Comparison of ENCODE assay signal across 21 cellular contexts in the genomic region with DNA sequence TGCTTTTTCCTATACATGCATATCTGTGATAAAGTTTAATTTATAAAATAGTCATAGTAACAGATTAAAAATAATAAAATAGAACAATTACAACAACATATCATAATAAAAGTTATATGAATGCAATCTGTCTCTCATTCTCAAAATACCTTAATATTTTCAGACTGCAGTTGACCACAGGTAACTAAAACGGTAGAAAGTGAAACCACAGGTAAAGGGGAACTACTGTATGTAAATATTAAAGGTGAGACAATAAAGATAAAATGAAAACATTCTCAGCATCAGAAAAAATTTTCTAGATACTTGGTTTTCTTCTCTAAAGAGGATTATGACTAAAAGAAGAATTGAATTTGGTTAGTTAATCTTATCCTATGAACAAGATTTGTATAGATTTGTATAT. TPM values are rescaled to one million over a fixed set of nuclear protein-coding genes. Genes with fewer than 3 reads are reported as not detected.
A peak's percentile ranks its signal among the peaks of the same experiment; 100 is the strongest.
DNase-seq lines count a peak whose midpoint lies in the region; ATAC-seq lines count a peak whose summit lies in the region.
"Had no signal": no experiment of that assay in that cellular context is flagged by ENCODE, and none has a peak within 500 bp of the region (broad histone marks: within the 10 kb centered on the region; RNA-seq: fewer than 3 reads in every experiment).

No MANE protein-coding gene starts in this region.

- no peaks in the 10 kb centered on the region for H3K9me3 Mint-ChIP-seq in activated CD4-positive, alpha-beta T cell treated with anti-CD3 and anti-CD28 coated beads, Interleukin-2, amount 10 ng/mL, durations not matched to agents 7 days and 5 days
- H3K9me3 Mint-ChIP-seq: CD4-positive, CD25-positive, alpha-beta regulatory T cell had no signal

- DNase-seq in DMS53 (lab: John Stamatoyannopoulos, UW), result peak; percentile 26
- DNase-seq in Karpas-422, result no peak
- peak; percentile 21 for DNase-seq in RPMI8226
- DNase-seq in left colon, result no peak
- DNase-seq in NCI-H187 treated with DMSO at 0.1 percent for 48 hours (lab: John Stamatoyannopoulos, UW), result no peak
- DNase-seq in activated CD4-positive, alpha-beta T cell treated with anti-CD3 and anti-CD28 coated beads, Interleukin-2, amount 10 ng/mL, durations not matched to agents 7 days and 5 days, result no peak
- no peak for DNase-seq in epidermal melanocyte (ENCODE audit: insufficient read length, low spot score)
- DNase-seq: Calu3; CD4-positive, CD25-positive, alpha-beta regulatory T cell; DMS79; H7; MV-4-11; NCI-H1417; NCI-H1930; NCI-H2171; NCI-H446; NCI-H748 treated with DMSO at 0.1 percent for 48 hours; SHP77 treated with DMSO at 0.1 percent for 48 hours; T-helper 17 cell had no signal

- H3K27me3 Mint-ChIP-seq in activated CD4-positive, alpha-beta T cell treated with anti-CD3 and anti-CD28 coated beads, Interleukin-2, amount 10 ng/mL, durations not matched to agents 7 days and 5 days, result no peaks in the 10 kb centered on the region
- H3K27me3 Mint-ChIP-seq: CD4-positive, CD25-positive, alpha-beta regulatory T cell; T-helper 17 cell had no signal

- H3K4me3 ChIP-seq in Karpas-422 (ENCODE audit: low read length), result no peak overlapping the region

- H3K79me2 ChIP-seq in Karpas-422 (ENCODE audit: low read length), result peaks cover 62% of the 10 kb centered on the region

- intact Hi-C loops in left colon (cut with DNase I, micrococcal nuclease), result no loop called here

- peaks cover 58% of the 10 kb centered on the region for H3K4me1 ChIP-seq in Karpas-422 (ENCODE audit: low read length)

- no peaks in the 10 kb centered on the region for H3K27me3 ChIP-seq in Karpas-422 (ENCODE audit: low read length)

- POLR2A ChIA-PET in activated CD4-positive, alpha-beta T cell treated with anti-CD3 and anti-CD28 coated beads, Interleukin-2, amount 10 ng/mL, durations not matched to agents 7 days and 5 days (lab: Charles Lee), result no interaction called here

- ATAC-seq in left colon (peak; percentile 35), GM18861 (IDR thresholded peaks at IDR 0.05; ENCODE audit: unreplicated experiment) (no peak)
- ATAC-seq: Panc1, T-helper 17 cell had no signal

- CTCF ChIA-PET in activated CD4-positive, alpha-beta T cell treated with anti-CD3 and anti-CD28 coated beads, Interleukin-2, amount 10 ng/mL, durations not matched to agents 7 days and 5 days (lab: Charles Lee), result no interaction called here

- H3K4me2 ChIP-seq in Karpas-422 (ENCODE audit: low read depth, low read length, poor library complexity, severe bottlenecking), result peak overlapping the region; percentile 57

- peak overlapping the region; percentile 51 for H3K27ac ChIP-seq in Karpas-422 (ENCODE audit: low read length)

- H3K9me2 ChIP-seq in Karpas-422 (replicated peaks; ENCODE audit: insufficient read depth, low read length), result no peaks in the 10 kb centered on the region

- H3K4me1 Mint-ChIP-seq in activated CD4-positive, alpha-beta T cell treated with anti-CD3 and anti-CD28 coated beads, Interleukin-2, amount 10 ng/mL, durations not matched to agents 7 days and 5 days, result peaks cover 19% of the 10 kb centered on the region

- H3K27ac Mint-ChIP-seq in activated CD4-positive, alpha-beta T cell treated with anti-CD3 and anti-CD28 coated beads, Interleukin-2, amount 10 ng/mL, durations not matched to agents 7 days and 5 days, result no peak overlapping the region
- H3K27ac Mint-ChIP-seq: CD4-positive, CD25-positive, alpha-beta regulatory T cell; T-helper 17 cell had no signal

- H3K9ac ChIP-seq in Karpas-422 (ENCODE audit: low read length), result no peak overlapping the region

- no peaks in the 10 kb centered on the region for H4K20me1 ChIP-seq in Karpas-422 (ENCODE audit: insufficient read depth, low read depth, low read length)

- H2AFZ ChIP-seq in Karpas-422 (ENCODE audit: low read length), result no peak overlapping the region

- no peaks in the 10 kb centered on the region for H3K9me3 ChIP-seq in Karpas-422 (ENCODE audit: low read length)

- peaks cover 1% of the 10 kb centered on the region for H3K36me3 Mint-ChIP-seq in activated CD4-positive, alpha-beta T cell treated with anti-CD3 and anti-CD28 coated beads, Interleukin-2, amount 10 ng/mL, durations not matched to agents 7 days and 5 days (ENCODE audit: low read depth)

- H3K4me3 Mint-ChIP-seq in activated CD4-positive, alpha-beta T cell treated with anti-CD3 and anti-CD28 coated beads, Interleukin-2, amount 10 ng/mL, durations not matched to agents 7 days and 5 days, result no peak overlapping the region
- H3K4me3 Mint-ChIP-seq: CD4-positive, CD25-positive, alpha-beta regulatory T cell; T-helper 17 cell had no signal

- peaks cover 40% of the 10 kb centered on the region for H3K36me3 ChIP-seq in Karpas-422 (ENCODE audit: insufficient read depth, low read length)

RNA-seq across cellular contexts. Expression of a gene that starts 6.0 kb away (rescaled TPM):
- total RNA-seq in Karpas-422 (2014; rRNA removed; shearing (Covaris generic); ENCODE audit: low replicate concordance), result 9.0 and 13.5 TPM in 2 replicates
- 10 to 100 TPM in 1 of 2 donors, 1 to 10 TPM in 1; 8.8 to 10.3 TPM for total RNA-seq in left colon
- total RNA-seq in activated CD4-positive, alpha-beta T cell treated with anti-CD3 and anti-CD28 coated beads, Interleukin-2, amount 10 ng/mL, durations not matched to agents 7 days and 5 days, result 1 to 10 TPM; 3.0 to 4.1 TPM

RNA-seq across cellular contexts. Expression of a gene that starts 7.7 kb away (rescaled TPM):
- 28.1 and 41.0 TPM in 2 replicates for total RNA-seq in Karpas-422 (2014; rRNA removed; shearing (Covaris generic); ENCODE audit: low replicate concordance)
- 10 to 100 TPM; 12.4 to 13.6 TPM for total RNA-seq in left colon
- 1 to 10 TPM; 5.2 to 6.3 TPM for total RNA-seq in activated CD4-positive, alpha-beta T cell treated with anti-CD3 and anti-CD28 coated beads, Interleukin-2, amount 10 ng/mL, durations not matched to agents 7 days and 5 days

RNA-seq across cellular contexts. Expression of a gene that starts 30.9 kb away (rescaled TPM):
- total RNA-seq in Karpas-422 (2014; rRNA removed; shearing (Covaris generic); ENCODE audit: low replicate concordance), result 86.4 and 88.6 TPM in 2 replicates
- total RNA-seq in left colon, result 10 to 100 TPM in 1 of 2 donors, 1 to 10 TPM in 1; 9.6 to 13.4 TPM
- total RNA-seq in activated CD4-positive, alpha-beta T cell treated with anti-CD3 and anti-CD28 coated beads, Interleukin-2, amount 10 ng/mL, durations not matched to agents 7 days and 5 days, result 1 to 10 TPM; 2.1 TPM

Comparison
In these comparisons a context has a peak if more than half of its experiments do, and no peak if none do; other contexts are left out.
1. DNase-seq: peak in DMS53 (single experiment) and RPMI8226 (single experiment); none in Karpas-422 (single experiment), left colon (0 of 2), NCI-H187 treated with DMSO at 0.1 percent for 48 hours (single experiment), activated CD4-positive, alpha-beta T cell treated with anti-CD3 and anti-CD28 coated beads, Interleukin-2, amount 10 ng/mL, durations not matched to agents 7 days and 5 days (single experiment) and epidermal melanocyte (single experiment).